ENCODE assay signal across 10 cellular contexts in the genomic region with DNA sequence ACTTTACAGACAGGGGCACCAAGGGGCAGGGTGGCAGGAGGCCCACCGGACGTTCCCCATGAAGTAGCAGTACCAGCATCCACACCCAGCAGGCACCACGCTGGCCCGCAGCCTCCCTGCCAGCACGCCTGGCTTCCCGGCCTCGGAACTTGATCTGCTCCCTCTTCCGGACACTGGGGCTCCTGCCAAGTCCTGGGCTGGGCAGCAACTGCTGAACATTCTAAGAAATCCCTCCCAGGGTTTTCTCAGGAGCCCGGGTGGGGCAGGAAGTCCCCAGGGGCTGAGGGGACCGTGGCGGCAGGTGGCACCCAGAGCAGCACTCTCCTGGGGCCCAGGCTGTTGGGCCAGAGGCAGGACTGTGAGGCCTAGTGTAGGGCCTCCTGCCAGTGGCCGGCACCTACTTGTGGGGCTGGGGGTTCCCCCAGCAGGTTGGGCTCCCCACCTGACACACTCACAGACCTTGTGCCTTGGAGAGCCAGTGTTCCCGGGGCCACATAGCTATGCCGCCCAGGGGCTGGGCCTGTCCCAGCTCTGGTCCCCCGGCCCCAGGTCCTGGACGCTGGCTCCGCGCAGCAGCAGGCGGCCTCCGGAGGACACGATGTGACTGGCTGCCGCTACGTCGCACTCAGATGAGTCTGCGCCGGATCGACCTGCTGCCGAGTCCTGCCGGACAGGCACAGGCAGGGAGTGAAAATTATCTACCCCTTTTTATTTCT.
DNase-seq lines count a peak whose midpoint lies in the region; ATAC-seq, FAIRE-seq and TF ChIP-seq lines count a peak whose summit lies in the region.
"Had no signal": no experiment of that assay in that cellular context is flagged by ENCODE, and none has a peak within 500 bp of the region (broad histone marks: within the 10 kb centered on the region; RNA-seq: fewer than 3 reads in every experiment).

No MANE protein-coding gene starts in this region.

- peaks cover 29 to 50% (median 39%) of the 10 kb centered on the region in 11 experiments for H3K27me3 ChIP-seq in BLaER1 treated with 17β-estradiol and CSF1 and Interleukin-3, amounts not matched to agents 10 nM and 100 nM

- ATAC-seq in esophagus mucosa (peak; percentile 19), GM21390 (IDR thresholded peaks at IDR 0.05; ENCODE audit: unreplicated experiment) (no peak), GM19395 (IDR thresholded peaks at IDR 0.05; ENCODE audit: unreplicated experiment) (no peak)
- ATAC-seq: GM12878 had no signal

- no peaks in the 10 kb centered on the region for H3K9me3 ChIP-seq in BLaER1 treated with 17β-estradiol and CSF1 and Interleukin-3, amounts not matched to agents 10 nM and 100 nM (replicated peaks in 1 of 11)

- no peak for FAIRE-seq in D721Med (lab: Jason Lieb, UNC)

- H3K4me3 ChIP-seq in BLaER1 treated with 17β-estradiol and CSF1 and Interleukin-3, amounts not matched to agents 10 nM and 100 nM: no peak overlapping the region
- H3K4me3 ChIP-seq: GM12878 had no signal

- DNase-seq in NCI-H2196 treated with DMSO at 0.1 percent for 48 hours (lab: John Stamatoyannopoulos, UW; ENCODE audit: unreplicated experiment) (peak; percentile 90), nucleus accumbens (lab: John Stamatoyannopoulos, UW) (peak in 48 of 56 donors; percentile 12 to 78 (median 50)), D721Med (ENCODE audit: insufficient read length, low spot score) (no peak), GM10266 (ENCODE audit: extremely low spot score) (no peak)
- DNase-seq: activated B cell treated with CpG ODN at 0.5 μM for 24 hours had no signal

- H3K4me1 ChIP-seq in BLaER1 treated with 17β-estradiol and CSF1 and Interleukin-3, amounts not matched to agents 10 nM and 100 nM: peaks cover 15 to 58% (median 48%) of the 10 kb centered on the region in 10 experiments

- TF ChIP-seq CTCF in D721Med (IDR thresholded peaks at IDR 0.05; ENCODE audit: insufficient read depth, missing control alignments) (no peak), GM10266 (IDR thresholded peaks at IDR 0.05; ENCODE audit: control insufficient read depth, insufficient read depth, low read depth, missing control alignments) (no peak)

- peaks cover 0 to 10% (median 0%) of the 10 kb centered on the region in 11 experiments; a peak in 6 of 22 replicates for H4K20me1 ChIP-seq in BLaER1 treated with 17β-estradiol and CSF1 and Interleukin-3, amounts not matched to agents 10 nM and 100 nM

- no peak overlapping the region for H3K27ac ChIP-seq in BLaER1 treated with 17β-estradiol and CSF1 and Interleukin-3, amounts not matched to agents 10 nM and 100 nM

- H3K9ac ChIP-seq in BLaER1 treated with 17β-estradiol and CSF1 and Interleukin-3, amounts not matched to agents 10 nM and 100 nM: peak overlapping the region in 1 of 11 experiments; percentile 37; a peak in 1 of 22 replicates

- H3K36me3 ChIP-seq in BLaER1 treated with 17β-estradiol and CSF1 and Interleukin-3, amounts not matched to agents 10 nM and 100 nM: no peaks in the 10 kb centered on the region

- peak overlapping the region in 8 of 11 experiments; percentile 21 to 61 (median 35); a peak in 11 of 22 replicates for H3K4me2 ChIP-seq in BLaER1 treated with 17β-estradiol and CSF1 and Interleukin-3, amounts not matched to agents 10 nM and 100 nM

Comparison
In these comparisons a context has a peak if more than half of its experiments do, and no peak if none do; other contexts are left out.
1. DNase-seq: peak in NCI-H2196 treated with DMSO at 0.1 percent for 48 hours (single experiment) and nucleus accumbens (48 of 56); none in D721Med (single experiment) and GM10266 (single experiment).